Comparison of ENCODE assay signal across 1 cellular context in genomic region chr11:67354314-67355022, GRCh38.
TF ChIP-seq lines count a peak whose summit lies in the region.

No MANE protein-coding gene starts in this region.

TF ChIP-seq in K562, 482 proteins besides CTCF, POLR2A, EP300 and RAD21 (continued from another document and continues in another):
- TF ChIP-seq ESRRA (IDR thresholded peaks at IDR 0.05; ENCODE audit: borderline replicate concordance, low read depth): peak; percentile 50; the same call in 1 of the 2 replicates
- peak; percentile 99 for TF ChIP-seq ZFP36 (IDR thresholded peaks at IDR 0.05; ENCODE audit: low read depth, low read length, partially characterized antibody)
- TF ChIP-seq KAT7 (CRISPR knock-in tag; IDR thresholded peaks at IDR 0.05; ENCODE audit: borderline replicate concordance): no peak
- no peak for TF ChIP-seq ZNF609 (CRISPR knock-in tag; IDR thresholded peaks at IDR 0.05; ENCODE audit: borderline replicate concordance)
- no peak for TF ChIP-seq ZNF143 (CRISPR knock-in tag; IDR thresholded peaks at IDR 0.05)
- TF ChIP-seq SUPT5H (IDR thresholded peaks at IDR 0.05): 0 out of 2 replicates have a peak, but pooled peaks have one; percentile 42
- TF ChIP-seq FOSL1 (tag; conservative IDR thresholded peaks at IDR 0.05): peak; percentile 99
- no peak for TF ChIP-seq PBX2 (CRISPR knock-in tag; IDR thresholded peaks at IDR 0.05; ENCODE audit: low read depth)
- peak; percentile 34; the same call in 1 of the 2 replicates for TF ChIP-seq PBX2 (tag; conservative IDR thresholded peaks at IDR 0.05; ENCODE audit: low read depth)
- TF ChIP-seq NEUROD1 (IDR thresholded peaks at IDR 0.05; ENCODE audit: borderline replicate concordance, low read depth, low read length, partially characterized antibody): peak; percentile 79
- TF ChIP-seq ATF3 (IDR thresholded peaks at IDR 0.05): peak; percentile 94
- no peak; the same call in 1 of the 2 replicates for TF ChIP-seq ATF3 (CRISPR knock-in tag; conservative IDR thresholded peaks at IDR 0.05)
- 0 out of 2 replicates have a peak, but pooled peaks have one; percentile 31 for TF ChIP-seq MTA1 (IDR thresholded peaks at IDR 0.05; ENCODE audit: borderline replicate concordance)
- TF ChIP-seq SNRNP70 (optimal IDR thresholded peaks at IDR 0.05; ENCODE audit: low read depth, low read length): no peak
- TF ChIP-seq ZNF57 (CRISPR knock-in tag; IDR thresholded peaks at IDR 0.05): no peak
- peak; percentile 82 for TF ChIP-seq ETV1 (tag; conservative IDR thresholded peaks at IDR 0.05; ENCODE audit: low read depth)
- no peak; the same call in 1 of the 2 replicates for TF ChIP-seq ZNF395 (CRISPR knock-in tag; IDR thresholded peaks at IDR 0.05)
- no peak for TF ChIP-seq RFX1 (IDR thresholded peaks at IDR 0.05)
- TF ChIP-seq HSF4 (CRISPR knock-in tag; IDR thresholded peaks at IDR 0.05; ENCODE audit: borderline replicate concordance): no peak
- TF ChIP-seq CBFA2T3 (IDR thresholded peaks at IDR 0.05): peak; percentile 67
- TF ChIP-seq EGR1 (conservative IDR thresholded peaks at IDR 0.05): peak; percentile 81
- TF ChIP-seq RB1 (IDR thresholded peaks at IDR 0.05; ENCODE audit: low read depth): no peak
- peak; percentile 95 for TF ChIP-seq JUN (IDR thresholded peaks at IDR 0.05; ENCODE audit: borderline replicate concordance, low read depth, low read length)
- TF ChIP-seq JUN (CRISPR knock-in tag; IDR thresholded peaks at IDR 0.05; ENCODE audit: borderline replicate concordance): no peak
- no peak for TF ChIP-seq ZNF41 (CRISPR knock-in tag; conservative IDR thresholded peaks at IDR 0.05)
- TF ChIP-seq XRCC3 (IDR thresholded peaks at IDR 0.05): no peak
- no peak for TF ChIP-seq ZBTB17 (CRISPR knock-in tag; IDR thresholded peaks at IDR 0.05)
- TF ChIP-seq NR0B1 (IDR thresholded peaks at IDR 0.05; ENCODE audit: partially characterized antibody): no peak
- TF ChIP-seq TBL1XR1 (IDR thresholded peaks at IDR 0.05; ENCODE audit: low read length in 2 of 2): peak in 1 of 2 experiments; percentile 67; a peak in 1 of 4 replicates
- no peak for TF ChIP-seq SRSF1 (IDR thresholded peaks at IDR 0.05; ENCODE audit: low read depth, low read length)
- peak; percentile 48; the same call in 1 of the 2 replicates for TF ChIP-seq POLR2AphosphoS5 (IDR thresholded peaks at IDR 0.05; ENCODE audit: control insufficient read depth, insufficient read depth, low read depth, low read length)
- TF ChIP-seq NCOR1 (IDR thresholded peaks at IDR 0.05): peak; percentile 51
- peak; percentile 44 to 71; a peak in 3 of 4 replicates for TF ChIP-seq KDM1A (IDR thresholded peaks at IDR 0.05)
- no peak for TF ChIP-seq HNRNPL (IDR thresholded peaks at IDR 0.05; ENCODE audit: low read depth, low read length)
- no peak for TF ChIP-seq TARDBP (IDR thresholded peaks at IDR 0.05)
- no peak for TF ChIP-seq SMAD3 (CRISPR knock-in tag; conservative IDR thresholded peaks at IDR 0.05)
- peak; percentile 84 for TF ChIP-seq ZNF592 (IDR thresholded peaks at IDR 0.05)
- peak; percentile 74; the same call in 1 of the 2 replicates for TF ChIP-seq ZBTB2 (IDR thresholded peaks at IDR 0.05)
- TF ChIP-seq PRPF4 (IDR thresholded peaks at IDR 0.05; ENCODE audit: insufficient read depth, low read depth, low read length, poor library complexity, severe bottlenecking): no peak
- TF ChIP-seq SREBF1 (IDR thresholded peaks at IDR 0.05; ENCODE audit: borderline replicate concordance, low read depth, low read length): no peak
- no peak for TF ChIP-seq DIDO1 (tag; IDR thresholded peaks at IDR 0.05; ENCODE audit: low read depth)
- no peak for TF ChIP-seq CHD1 (IDR thresholded peaks at IDR 0.05; ENCODE audit: low read length)
- TF ChIP-seq STAT5B (CRISPR knock-in tag; IDR thresholded peaks at IDR 0.05): no peak
- peak; percentile 11; the same call in 1 of the 2 replicates for TF ChIP-seq SP1 (CRISPR knock-in tag; IDR thresholded peaks at IDR 0.05)
- TF ChIP-seq MAFG (tag; conservative IDR thresholded peaks at IDR 0.05): no peak
- TF ChIP-seq BMI1 (IDR thresholded peaks at IDR 0.05; ENCODE audit: low read length): no peak
